ENCODE assay signal across 20 cellular contexts in genomic region chr2:7984693-7985353, GRCh38.
DNase-seq lines count a peak whose midpoint lies in the region; ATAC-seq, FAIRE-seq and TF ChIP-seq lines count a peak whose summit lies in the region.
"Had no signal": no experiment of that assay in that cellular context is flagged by ENCODE, and none has a peak within 500 bp of the region (broad histone marks: within the 10 kb centered on the region; RNA-seq: fewer than 3 reads in every experiment).

No MANE protein-coding gene starts in this region.

- H3K27me3 Mint-ChIP-seq in CD4-positive, CD25-positive, alpha-beta regulatory T cell = peaks cover 4% of the 10 kb centered on the region
- no peaks in the 10 kb centered on the region for H3K27me3 Mint-ChIP-seq in activated T-helper 2 cell treated with anti-CD3 and anti-CD28 coated beads, Interferon-gamma antibody, Interleukin-2, Interleukin-4, amounts not matched to agents 10 μg/mL and 5 μg/mL and 100 μg/mL, durations not matched to agents 14 hours and 24 hours and 36 hours (ENCODE audit: low read depth)
- H3K27me3 Mint-ChIP-seq: effector memory CD8-positive, alpha-beta T cell; memory B cell; T-helper 17 cell had no signal

- peaks cover 3% of the 10 kb centered on the region for H3K27me3 ChIP-seq in CD4-positive, CD25-positive, alpha-beta regulatory T cell (ENCODE audit: control insufficient read depth, insufficient read depth, low read length)
- H3K27me3 ChIP-seq: hepatocyte had no signal

- peak overlapping the region in 2 of 3 donors; percentile 34 to 43 for H3K27ac Mint-ChIP-seq in CD4-positive, CD25-positive, alpha-beta regulatory T cell
- H3K27ac Mint-ChIP-seq in activated T-helper 2 cell treated with anti-CD3 and anti-CD28 coated beads, Interferon-gamma antibody, Interleukin-2, Interleukin-4, amounts not matched to agents 10 μg/mL and 5 μg/mL and 100 μg/mL, durations not matched to agents 14 hours and 24 hours and 36 hours = peak overlapping the region; percentile 89
- H3K27ac Mint-ChIP-seq: memory B cell, T-helper 17 cell, WTC11 had no signal

- peak in 1 of 3 donors; percentile 5 for DNase-seq in CD4-positive, CD25-positive, alpha-beta regulatory T cell
- DNase-seq in GM12892 (ENCODE audit: insufficient read length) (no peak), head of caudate nucleus (no peak)
- no peak for DNase-seq in activated T-helper 2 cell treated with anti-CD3 and anti-CD28 coated beads, Interferon-gamma antibody, Interleukin-2, Interleukin-4, amounts not matched to agents 10 μg/mL and 5 μg/mL and 100 μg/mL, durations not matched to agents 14 hours and 24 hours and 36 hours (ENCODE audit: low spot score)
- DNase-seq: aorta; Caco-2; effector memory CD8-positive, alpha-beta T cell; NCI-H1930; NCI-H446 treated with DMSO at 0.1 percent for 48 hours; SHP77; small intestine; T-helper 17 cell had no signal

- no peaks in the 10 kb centered on the region for H3K9me3 ChIP-seq in CD4-positive, CD25-positive, alpha-beta regulatory T cell (ENCODE audit: control insufficient read depth in 2 of 2, low read length in 2 of 2)
- H3K9me3 ChIP-seq: prostate gland had no signal

- H3K4me3 ChIP-seq in CD4-positive, CD25-positive, alpha-beta regulatory T cell (ENCODE audit: low read depth, low read length) = no peak overlapping the region
- H3K4me3 ChIP-seq: hepatocyte, prostate gland had no signal

- FAIRE-seq in GM12892 (lab: Jason Lieb, UNC) = peak; percentile 50
- FAIRE-seq: small intestine had no signal

- TF ChIP-seq POLR2A in GM12892 (IDR thresholded peaks at IDR 0.05; ENCODE audit: low read depth, low read length) = no peak

- no peaks in the 10 kb centered on the region for H3K36me3 Mint-ChIP-seq in CD4-positive, CD25-positive, alpha-beta regulatory T cell
- H3K36me3 Mint-ChIP-seq in activated T-helper 2 cell treated with anti-CD3 and anti-CD28 coated beads, Interferon-gamma antibody, Interleukin-2, Interleukin-4, amounts not matched to agents 10 μg/mL and 5 μg/mL and 100 μg/mL, durations not matched to agents 14 hours and 24 hours and 36 hours (ENCODE audit: low read depth) = peaks cover 7% of the 10 kb centered on the region
- H3K36me3 Mint-ChIP-seq: memory B cell had no signal

- no peaks in the 10 kb centered on the region for H3K36me3 ChIP-seq in CD4-positive, CD25-positive, alpha-beta regulatory T cell (ENCODE audit: control insufficient read depth, insufficient read depth, low read length)
- H3K36me3 ChIP-seq: prostate gland had no signal

- no peaks in the 10 kb centered on the region for H3K4me1 Mint-ChIP-seq in CD4-positive, CD25-positive, alpha-beta regulatory T cell
- H3K4me1 Mint-ChIP-seq in activated T-helper 2 cell treated with anti-CD3 and anti-CD28 coated beads, Interferon-gamma antibody, Interleukin-2, Interleukin-4, amounts not matched to agents 10 μg/mL and 5 μg/mL and 100 μg/mL, durations not matched to agents 14 hours and 24 hours and 36 hours (ENCODE audit: low read depth) = peaks cover 32% of the 10 kb centered on the region
- H3K4me1 Mint-ChIP-seq: memory B cell had no signal

- no peak overlapping the region for H3K4me3 Mint-ChIP-seq in CD4-positive, CD25-positive, alpha-beta regulatory T cell
- no peak overlapping the region for H3K4me3 Mint-ChIP-seq in activated T-helper 2 cell treated with anti-CD3 and anti-CD28 coated beads, Interferon-gamma antibody, Interleukin-2, Interleukin-4, amounts not matched to agents 10 μg/mL and 5 μg/mL and 100 μg/mL, durations not matched to agents 14 hours and 24 hours and 36 hours (ENCODE audit: low read depth)
- H3K4me3 Mint-ChIP-seq: effector memory CD8-positive, alpha-beta T cell; memory B cell; T-helper 17 cell; WTC11 had no signal

- no peak overlapping the region for H3K27ac ChIP-seq in CD4-positive, CD25-positive, alpha-beta regulatory T cell (ENCODE audit: insufficient read depth, low read length, poor library complexity, severe bottlenecking)
- H3K27ac ChIP-seq: hepatocyte, prostate gland had no signal

- H3K9me3 Mint-ChIP-seq in CD4-positive, CD25-positive, alpha-beta regulatory T cell = peaks cover 0 to 5% (median 2%) of the 10 kb centered on the region in 7 donors
- H3K9me3 Mint-ChIP-seq in activated T-helper 2 cell treated with anti-CD3 and anti-CD28 coated beads, Interferon-gamma antibody, Interleukin-2, Interleukin-4, amounts not matched to agents 10 μg/mL and 5 μg/mL and 100 μg/mL, durations not matched to agents 14 hours and 24 hours and 36 hours = peaks cover 10% of the 10 kb centered on the region
- H3K9me3 Mint-ChIP-seq: effector memory CD8-positive, alpha-beta T cell had no signal

- intact Hi-C loops in activated T-helper 2 cell treated with anti-CD3 and anti-CD28 coated beads, Interferon-gamma antibody, Interleukin-2, Interleukin-4, amounts not matched to agents 10 μg/mL and 5 μg/mL and 100 μg/mL, durations not matched to agents 14 hours and 24 hours and 36 hours (cut with micrococcal nuclease) = loop anchor here (1.0 to 5.0 kb wide), 9 partner anchors 11 to 557 kb away; no protein-coding TSS in a partner anchor
- intact Hi-C loops in head of caudate nucleus (cut with DNase I) = no loop called here

- no peak for ATAC-seq in CD4-positive, CD25-positive, alpha-beta regulatory T cell (ENCODE audit: low read depth in 2 of 2)
- ATAC-seq in HG03378 (IDR thresholded peaks at IDR 0.05; ENCODE audit: unreplicated experiment) (peak; percentile 62), HG03280 (IDR thresholded peaks at IDR 0.05; ENCODE audit: unreplicated experiment) (no peak), GM19324 (IDR thresholded peaks at IDR 0.05; ENCODE audit: low FRiP score, unreplicated experiment) (no peak), GM21367 (IDR thresholded peaks at IDR 0.05; ENCODE audit: unreplicated experiment) (no peak)
- ATAC-seq: effector memory CD8-positive, alpha-beta T cell; T-helper 17 cell; WTC11 had no signal

- no peaks in the 10 kb centered on the region for H3K4me1 ChIP-seq in CD4-positive, CD25-positive, alpha-beta regulatory T cell (ENCODE audit: control insufficient read depth, insufficient read depth, low read length, poor library complexity, severe bottlenecking)
- H3K4me1 ChIP-seq: Caco-2, prostate gland had no signal
